9 cellular contexts compared by ENCODE assay signal in genomic region chr15:40064231-40064894, GRCh38. TPM values are rescaled to one million over a fixed set of nuclear protein-coding genes. Genes with fewer than 3 reads are reported as not detected.
DNase-seq lines count a peak whose midpoint lies in the region; ATAC-seq and TF ChIP-seq lines count a peak whose summit lies in the region.
"Had no signal": no experiment of that assay in that cellular context is flagged by ENCODE, and none has a peak within 500 bp of the region (broad histone marks: within the 10 kb centered on the region; RNA-seq: fewer than 3 reads in every experiment).

No MANE protein-coding gene starts in this region.

- no peak overlapping the region for H3K9ac ChIP-seq in HUES6 (ENCODE audit: low read length)

- no peaks in the 10 kb centered on the region for H3K9me3 ChIP-seq in HUES6 (ENCODE audit: control insufficient read depth, insufficient read depth, low read depth, low read length)

- H3K4me1 Mint-ChIP-seq in activated CD8-positive, alpha-beta memory T cell treated with anti-CD3 and anti-CD28 coated beads, Interleukin-2, amount 10 ng/mL, durations not matched to agents 7 days and 5 days, result peaks cover 22% of the 10 kb centered on the region

- H3K9me3 Mint-ChIP-seq in activated CD8-positive, alpha-beta memory T cell treated with anti-CD3 and anti-CD28 coated beads, Interleukin-2, amount 10 ng/mL, durations not matched to agents 7 days and 5 days (ENCODE audit: low read depth), result no peaks in the 10 kb centered on the region

- ATAC-seq in activated CD8-positive, alpha-beta memory T cell treated with anti-CD3 and anti-CD28 coated beads, Interleukin-2, amount 10 ng/mL, durations not matched to agents 7 days and 5 days, result no peak
- no peak for ATAC-seq in HG02970 (IDR thresholded peaks at IDR 0.05; ENCODE audit: low FRiP score, unreplicated experiment)

- CTCF ChIA-PET in activated CD8-positive, alpha-beta memory T cell treated with anti-CD3 and anti-CD28 coated beads, Interleukin-2, amount 10 ng/mL, durations not matched to agents 7 days and 5 days (lab: Charles Lee), result interaction anchor here (0.9 to 1.0 kb wide), 2 partner anchors 40 to 42 kb away, joined by 3 to 4 read pairs; no protein-coding TSS in a partner anchor

- H3K4me3 ChIP-seq in HUES6 (ENCODE audit: low read depth, low read length), result no peak overlapping the region
- no peak overlapping the region for H3K4me3 ChIP-seq in cardiac fibroblast (replicated peaks in 1 of 2; ENCODE audit: low read depth in 2 of 2, low read length in 2 of 2)
- H3K4me3 ChIP-seq: K562 had no signal

- no peak overlapping the region for H3K4me3 Mint-ChIP-seq in activated CD8-positive, alpha-beta memory T cell treated with anti-CD3 and anti-CD28 coated beads, Interleukin-2, amount 10 ng/mL, durations not matched to agents 7 days and 5 days

- no peaks in the 10 kb centered on the region for H3K27me3 ChIP-seq in HUES6 (ENCODE audit: control insufficient read depth, insufficient read depth, low read length)

- TF ChIP-seq CTCF in GM20000 (IDR thresholded peaks at IDR 0.05; ENCODE audit: extremely low read depth, missing control alignments) (no peak), cardiac fibroblast (IDR thresholded peaks at IDR 0.05; ENCODE audit: low read depth, low read length) (no peak)

- DNase-seq in ELR (ENCODE audit: low read depth) (peak; percentile 91), GM20000 (ENCODE audit: low spot score) (peak; percentile 75), cardiac fibroblast (ENCODE audit: low read depth in 2 of 2) (peak; percentile 56 to 96), COLO668 (lab: John Stamatoyannopoulos, UW; ENCODE audit: unreplicated experiment) (no peak), ecto neural progenitor cell (ENCODE audit: low spot score) (no peak)
- DNase-seq in activated CD8-positive, alpha-beta memory T cell treated with anti-CD3 and anti-CD28 coated beads, Interleukin-2, amount 10 ng/mL, durations not matched to agents 7 days and 5 days, result no peak

- no peaks in the 10 kb centered on the region for H3K27me3 Mint-ChIP-seq in activated CD8-positive, alpha-beta memory T cell treated with anti-CD3 and anti-CD28 coated beads, Interleukin-2, amount 10 ng/mL, durations not matched to agents 7 days and 5 days

- no peaks in the 10 kb centered on the region for H3K36me3 ChIP-seq in HUES6 (ENCODE audit: control insufficient read depth, insufficient read depth, low read length)

- H3K36me3 Mint-ChIP-seq in activated CD8-positive, alpha-beta memory T cell treated with anti-CD3 and anti-CD28 coated beads, Interleukin-2, amount 10 ng/mL, durations not matched to agents 7 days and 5 days, result peaks cover 5% of the 10 kb centered on the region

- H3K27ac Mint-ChIP-seq in activated CD8-positive, alpha-beta memory T cell treated with anti-CD3 and anti-CD28 coated beads, Interleukin-2, amount 10 ng/mL, durations not matched to agents 7 days and 5 days, result no peak overlapping the region

- H3K4me1 ChIP-seq in HUES6 (ENCODE audit: control insufficient read depth, insufficient read depth, low read length), result peaks cover 43% of the 10 kb centered on the region

- peak overlapping the region; percentile 15; the same call in 1 of the 2 replicates for H3K27ac ChIP-seq in HUES6 (ENCODE audit: low read depth, low read length)

RNA-seq across cellular contexts. Expression of gene SRP14, which starts 25.4 kb away (rescaled TPM):
- 100 to 1,000 TPM; 150 to 160 TPM for total RNA-seq in activated CD8-positive, alpha-beta memory T cell treated with anti-CD3 and anti-CD28 coated beads, Interleukin-2, amount 10 ng/mL, durations not matched to agents 7 days and 5 days

RNA-seq across cellular contexts. Expression of gene BMF, which starts 44.3 kb away (rescaled TPM):
- 10 to 100 TPM in 1 of 2 experiments, 1 to 10 TPM in 1; 3.6 to 13.0 TPM for total RNA-seq in activated CD8-positive, alpha-beta memory T cell treated with anti-CD3 and anti-CD28 coated beads, Interleukin-2, amount 10 ng/mL, durations not matched to agents 7 days and 5 days

Comparison
In these comparisons a context has a peak if more than half of its experiments do, and no peak if none do; other contexts are left out.
1. DNase-seq: peak in ELR (single experiment), GM20000 (single experiment) and cardiac fibroblast (2 of 2); none in activated CD8-positive, alpha-beta memory T cell treated with anti-CD3 and anti-CD28 coated beads, Interleukin-2, amount 10 ng/mL, durations not matched to agents 7 days and 5 days (single experiment), COLO668 (single experiment) and ecto neural progenitor cell (single experiment).